23 cellular contexts compared by ENCODE assay signal in the genomic region with DNA sequence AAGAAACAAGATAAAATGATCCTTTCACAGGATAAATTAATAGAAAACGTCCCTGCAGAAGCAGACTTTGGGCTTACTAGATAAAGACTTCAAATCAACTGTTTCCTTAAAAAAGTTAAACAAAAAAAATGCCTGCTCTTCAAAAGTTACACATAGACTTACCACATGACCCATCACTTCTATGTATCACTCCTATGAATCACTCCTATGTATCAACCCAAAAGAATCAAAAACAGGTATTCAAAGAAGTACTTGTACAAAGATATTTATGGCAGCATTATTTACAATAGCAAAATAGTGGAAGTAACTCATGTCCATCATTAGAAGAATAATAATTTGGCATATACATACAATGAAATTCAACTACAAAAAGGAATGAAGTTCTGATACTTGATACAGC. TPM values are rescaled to one million over a fixed set of nuclear protein-coding genes. Genes with fewer than 3 reads are reported as not detected.
DNase-seq lines count a peak whose midpoint lies in the region; ATAC-seq and TF ChIP-seq lines count a peak whose summit lies in the region.
"Had no signal": no experiment of that assay in that cellular context is flagged by ENCODE, and none has a peak within 500 bp of the region (broad histone marks: within the 10 kb centered on the region; RNA-seq: fewer than 3 reads in every experiment).

No MANE protein-coding gene starts in this region.

- H3K27ac ChIP-seq in RWPE2 (ENCODE audit: poor library complexity, severe bottlenecking) (peak overlapping the region; percentile 5), foreskin keratinocyte (no peak overlapping the region), neuronal stem cell (replicated peaks; ENCODE audit: low read length) (no peak overlapping the region)
- H3K27ac ChIP-seq: C4-2B, GM23248, HL-60, Peyer's patch had no signal

- H3K9me3 Mint-ChIP-seq in progenitor cell of endocrine pancreas (ENCODE audit: low read depth), result peaks cover 20% of the 10 kb centered on the region

- no peak overlapping the region for H4K91ac ChIP-seq in neuronal stem cell (ENCODE audit: low read depth, low read length, poor library complexity)

- peak overlapping the region; percentile 75 for H2AFZ ChIP-seq in neuronal stem cell (ENCODE audit: low read length)
- H2AFZ ChIP-seq: GM23248 had no signal

- ATAC-seq in RWPE2 (ENCODE audit: low read depth), result peak; percentile 96
- ATAC-seq in foreskin keratinocyte, result peak; percentile 89

- H3K4ac ChIP-seq in neuronal stem cell (ENCODE audit: low read length), result no peak overlapping the region

- peak; percentile 44 for DNase-seq in HPDE6-E6E7 (ENCODE audit: extremely low spot score)
- DNase-seq in RWPE2 (ENCODE audit: low spot score), result no peak
- peak; percentile 36 to 72 for DNase-seq in foreskin keratinocyte
- DNase-seq in neuronal stem cell (ENCODE audit: low spot score), result no peak
- DNase-seq in progenitor cell of endocrine pancreas (ENCODE audit: low spot score, unreplicated experiment), result no peak
- no peak for DNase-seq in NCI-H1092 (lab: John Stamatoyannopoulos, UW)
- no peak for DNase-seq in islet precursor cell
- DNase-seq: CD8-positive, alpha-beta memory T cell; GM23248; H9; KG1; NCI-H1105; NCI-H146; NCI-H2029; NCI-H226; NCI-H510A treated with DMSO at 0.1 percent for 48 hours; NCI-H748 treated with DMSO at 0.1 percent for 48 hours; Peyer's patch; Right ventricle myocardium superior had no signal

- H3K14ac ChIP-seq in neuronal stem cell (ENCODE audit: low read length), result no peak overlapping the region

- no peak overlapping the region for H2BK120ac ChIP-seq in neuronal stem cell (ENCODE audit: low read depth, low read length)

- H3K4me3 ChIP-seq in RWPE2 (ENCODE audit: severe bottlenecking) (no peak overlapping the region), neuronal stem cell (ENCODE audit: low read length in 2 of 2) (no peak overlapping the region)
- H3K4me3 ChIP-seq: GM23248, Peyer's patch had no signal

- peaks cover 6% of the 10 kb centered on the region for H3K36me3 Mint-ChIP-seq in progenitor cell of endocrine pancreas (ENCODE audit: insufficient read depth)
- H3K36me3 Mint-ChIP-seq: CD8-positive, alpha-beta memory T cell had no signal

- H3K27ac Mint-ChIP-seq in progenitor cell of endocrine pancreas, result no peak overlapping the region
- H3K27ac Mint-ChIP-seq: CD8-positive, alpha-beta memory T cell had no signal

- H3K4me1 ChIP-seq in RWPE2 (ENCODE audit: insufficient read depth, poor library complexity, severe bottlenecking) (peaks cover 18% of the 10 kb centered on the region), foreskin keratinocyte (peaks cover 3% of the 10 kb centered on the region), neuronal stem cell (ENCODE audit: control insufficient read depth in 2 of 2, insufficient read depth in 1 of 2, low read depth in 1 of 2, low read length in 2 of 2) (no peaks in the 10 kb centered on the region)
- H3K4me1 ChIP-seq: Peyer's patch had no signal

- no peaks in the 10 kb centered on the region for H3K27me3 ChIP-seq in RWPE2 (ENCODE audit: insufficient read depth, poor library complexity, severe bottlenecking)
- H3K27me3 ChIP-seq in foreskin keratinocyte, result no peaks in the 10 kb centered on the region
- no peaks in the 10 kb centered on the region for H3K27me3 ChIP-seq in neuronal stem cell (ENCODE audit: control insufficient read depth in 3 of 3, insufficient read depth in 3 of 3, low read depth in 1 of 3, low read length in 3 of 3)
- H3K27me3 ChIP-seq: Peyer's patch had no signal

- no CpG with 5 or more reads among the region's 1 CpG for WGBS in neuronal stem cell (ENCODE audit: extremely low coverage in 2 of 2, insufficient read length in 2 of 2, insufficient replicate concordance in 1 of 2), 2 donors

- no peak overlapping the region for H3K9ac ChIP-seq in neuronal stem cell (ENCODE audit: low read depth, low read length, poor library complexity)
- H3K9ac ChIP-seq: GM23248 had no signal

- no peak overlapping the region for H3K4me3 Mint-ChIP-seq in progenitor cell of endocrine pancreas (ENCODE audit: low read depth)
- H3K4me3 Mint-ChIP-seq: CD8-positive, alpha-beta memory T cell; H9 had no signal

- no peak overlapping the region for H2BK5ac ChIP-seq in neuronal stem cell (ENCODE audit: low read length)

- no peak overlapping the region for H3K23ac ChIP-seq in neuronal stem cell (ENCODE audit: low read depth, low read length, poor library complexity)

- no peaks in the 10 kb centered on the region for H3K79me1 ChIP-seq in neuronal stem cell (ENCODE audit: low read depth, low read length)

- H3K36me3 ChIP-seq in RWPE2 (ENCODE audit: low read depth) (no peaks in the 10 kb centered on the region), neuronal stem cell (replicated peaks in 1 of 2; ENCODE audit: control insufficient read depth in 2 of 2, insufficient read depth in 2 of 2, low read length in 2 of 2) (no peaks in the 10 kb centered on the region)
- H3K36me3 ChIP-seq: Peyer's patch had no signal

- H2BK12ac ChIP-seq in neuronal stem cell (ENCODE audit: low read length), result no peak overlapping the region

- no peaks in the 10 kb centered on the region for H3K9me3 ChIP-seq in RWPE2 (ENCODE audit: severe bottlenecking)
- no peaks in the 10 kb centered on the region for H3K9me3 ChIP-seq in neuronal stem cell (replicated peaks in 1 of 2; ENCODE audit: control insufficient read depth in 2 of 2, insufficient read depth in 1 of 2, low read depth in 1 of 2, low read length in 2 of 2)
- H3K9me3 ChIP-seq: Peyer's patch had no signal

- no peak overlapping the region for H3K4me2 ChIP-seq in neuronal stem cell (ENCODE audit: insufficient read depth, low read length, poor library complexity, severe bottlenecking)

- H4K8ac ChIP-seq in neuronal stem cell (ENCODE audit: low read depth, low read length), result no peak overlapping the region

- no peak for TF ChIP-seq CTCF in RWPE2 (IDR thresholded peaks at IDR 0.05; ENCODE audit: poor library complexity, severe bottlenecking)
- TF ChIP-seq CTCF in foreskin keratinocyte (conservative IDR thresholded peaks at IDR 0.05), result no peak
- no peak for TF ChIP-seq CTCF in progenitor cell of endocrine pancreas (IDR thresholded peaks at IDR 0.05; ENCODE audit: unreplicated experiment)

- no peaks in the 10 kb centered on the region for H3K27me3 Mint-ChIP-seq in progenitor cell of endocrine pancreas
- H3K27me3 Mint-ChIP-seq: CD8-positive, alpha-beta memory T cell had no signal

- no peak overlapping the region for H3K18ac ChIP-seq in neuronal stem cell (ENCODE audit: low read length)

- H2BK15ac ChIP-seq in neuronal stem cell (ENCODE audit: low read length), result no peak overlapping the region

- peaks cover 6% of the 10 kb centered on the region for H3K4me1 Mint-ChIP-seq in progenitor cell of endocrine pancreas (ENCODE audit: low read depth)
- H3K4me1 Mint-ChIP-seq: CD8-positive, alpha-beta memory T cell; H9 had no signal

- no peak overlapping the region for H2AK5ac ChIP-seq in neuronal stem cell (ENCODE audit: low read depth, low read length)

RNA-seq across cellular contexts. Expression of a gene that starts 56.3 kb away (rescaled TPM):
- total RNA-seq in foreskin keratinocyte, result not detected in 2 replicates
- polyA plus RNA-seq in foreskin keratinocyte, result not detected in 2 replicates
- polyA plus RNA-seq in neuronal stem cell (2013, experiment 1 of 2), result not detected
- polyA plus RNA-seq in neuronal stem cell (2013, experiment 2 of 2), result not detected
- total RNA-seq in progenitor cell of endocrine pancreas, result not detected in 2 replicates
- total RNA-seq: CD8-positive, alpha-beta memory T cell; Daoy; GM23248; H9; Peyer's patch; Right ventricle myocardium superior; SK-MEL-5 had no signal
- polyA plus RNA-seq: CD8-positive, alpha-beta memory T cell; GM23248 had no signal

Comparison
In these comparisons a context has a peak if more than half of its experiments do, and no peak if none do; other contexts are left out.
1. DNase-seq: peak in HPDE6-E6E7 (single experiment) and foreskin keratinocyte (2 of 2); none in RWPE2 (single experiment), neuronal stem cell (single experiment), progenitor cell of endocrine pancreas (single experiment), NCI-H1092 (single experiment) and islet precursor cell (single experiment).